In genomic region chr18:46370898-46371297, GRCh38 we compare ENCODE assay signal across 9 cellular contexts.
"Had no signal": no experiment of that assay in that cellular context is flagged by ENCODE, and none has a peak within 500 bp of the region (broad histone marks: within the 10 kb centered on the region; RNA-seq: fewer than 3 reads in every experiment).

No MANE protein-coding gene starts in this region.

- H3K36me3 ChIP-seq: HAP-1 had no signal

- DNase-seq: GM23248, GOT3, H7, HFFc6, IMR-90, KBM-7 had no signal

- H2AFZ ChIP-seq: GM23248 had no signal

- H3K27ac ChIP-seq: GM23248 had no signal

- H3K9ac ChIP-seq: GM23248 had no signal

- H3K4me3 Mint-ChIP-seq: HFFc6 had no signal

- H3K4me3 ChIP-seq: GM23248, HAP-1 had no signal

- FAIRE-seq: HTR-8/SVneo had no signal

- H3K9me3 ChIP-seq: HAP-1 had no signal

- ATAC-seq: HCT116 had no signal

- H3K4me1 ChIP-seq: HAP-1 had no signal

- H3K27ac Mint-ChIP-seq: HFFc6 had no signal
